In genomic region chr12:98424726-98425401, GRCh38 we compare ENCODE assay signal across 8 cellular contexts.
DNase-seq lines count a peak whose midpoint lies in the region; ATAC-seq and TF ChIP-seq lines count a peak whose summit lies in the region.

No MANE protein-coding gene starts in this region.

- peaks cover 2% of the 10 kb centered on the region for H3K9me3 Mint-ChIP-seq in neural progenitor cell

- TF ChIP-seq POLR2A in transverse colon (IDR thresholded peaks at IDR 0.05), result no peak

- H3K4me2 ChIP-seq in fibroblast of lung (ENCODE audit: extremely low read depth, insufficient read depth, low read length), result no peak overlapping the region
- H3K4me2 ChIP-seq in neural progenitor cell, result no peak overlapping the region

- H3K79me2 ChIP-seq in fibroblast of lung (ENCODE audit: control insufficient read depth, insufficient read depth, low read length) (no peaks in the 10 kb centered on the region), neural progenitor cell (ENCODE audit: low read depth) (no peaks in the 10 kb centered on the region)

- in situ Hi-C loops in transverse colon (cut with MboI; ENCODE audit: low pct_ligation_motif_present in 1 of 4, low pct_unique_long_range_greater_than_20kb in 1 of 4, low sequenced_read_pairs in 3 of 4), result loop anchor here in 1 of 4 donors (10.0 kb wide), 1 partner anchor 90 kb away; the partner anchor contains the start of gene TMPO

- no peaks in the 10 kb centered on the region for H3K36me3 ChIP-seq in NT2/D1 (ENCODE audit: insufficient read depth, insufficient read length, low read length)
- H3K36me3 ChIP-seq in fibroblast of lung (ENCODE audit: control insufficient read depth, insufficient read depth, low read length), result no peaks in the 10 kb centered on the region
- H3K36me3 ChIP-seq in neural progenitor cell, result no peaks in the 10 kb centered on the region
- no peaks in the 10 kb centered on the region for H3K36me3 ChIP-seq in transverse colon

- intact Hi-C loops in transverse colon (cut with DNase I; ENCODE audit: low total_unique reads), result loop anchor here (5.0 kb wide), 1 partner anchor 92 kb away; the partner anchor contains the start of gene TMPO

- H3K27me3 ChIP-seq in NT2/D1 (ENCODE audit: insufficient read depth, insufficient read length) (peaks cover 3% of the 10 kb centered on the region), fibroblast of lung (ENCODE audit: control insufficient read depth, insufficient read depth, low read length) (no peaks in the 10 kb centered on the region), neural progenitor cell (no peaks in the 10 kb centered on the region), transverse colon (no peaks in the 10 kb centered on the region)

- peak; percentile 69 for DNase-seq in DMS114 treated with DMSO at 0.1 percent for 48 hours (lab: John Stamatoyannopoulos, UW; ENCODE audit: unreplicated experiment)
- peak; percentile 85 for DNase-seq in HT-29 (ENCODE audit: low spot score)
- DNase-seq in NT2/D1 (ENCODE audit: low read depth, low spot score), result peak; percentile 49
- peak; percentile 57 for DNase-seq in activated T-cell treated with anti-CD3 and anti-CD28 coated beads, Interleukin-2, amount 50 U/mL, for 1 hour
- peak; percentile 68 to 87 for DNase-seq in fibroblast of lung (ENCODE audit: low read depth in 2 of 2)
- peak; percentile 74 for DNase-seq in neural progenitor cell (ENCODE audit: low spot score)
- peak; percentile 71 for DNase-seq in transverse colon

- peaks cover 4% of the 10 kb centered on the region for H3K4me1 Mint-ChIP-seq in neural progenitor cell

- no peak overlapping the region for H3K4me3 Mint-ChIP-seq in neural progenitor cell

- H2AFZ ChIP-seq in fibroblast of lung (ENCODE audit: low read length) (no peak overlapping the region), neural progenitor cell (replicated peaks) (no peak overlapping the region)

- H3K4me1 ChIP-seq in NT2/D1 (ENCODE audit: insufficient read depth, insufficient read length) (peaks cover 4% of the 10 kb centered on the region), fibroblast of lung (ENCODE audit: control insufficient read depth, extremely low read depth, insufficient read depth, low read length) (no peaks in the 10 kb centered on the region), neural progenitor cell (no peaks in the 10 kb centered on the region), transverse colon (peaks cover 0 to 10% (median 2%) of the 10 kb centered on the region in 4 donors)

- TF ChIP-seq CTCF in fibroblast of lung (conservative IDR thresholded peaks at IDR 0.05 in 1 of 2, IDR thresholded peaks at IDR 0.05 in 1 of 2; ENCODE audit: low read depth in 1 of 2, low read length in 2 of 2), result peak; percentile 65 to 73
- TF ChIP-seq CTCF in neural progenitor cell (IDR thresholded peaks at IDR 0.05), result peak; percentile 78
- TF ChIP-seq CTCF in transverse colon (IDR thresholded peaks at IDR 0.05), result peak; percentile 53 to 72 (median 64)

- ATAC-seq in GM21390 (IDR thresholded peaks at IDR 0.05; ENCODE audit: unreplicated experiment), result peak; percentile 89

- H3K9ac ChIP-seq in NT2/D1 (ENCODE audit: insufficient read length, low read depth), result no peak overlapping the region
- H3K9ac ChIP-seq in fibroblast of lung (ENCODE audit: insufficient read depth, low read length), result no peak overlapping the region
- H3K9ac ChIP-seq in neural progenitor cell, result no peak overlapping the region

- H3K36me3 Mint-ChIP-seq in neural progenitor cell, result no peaks in the 10 kb centered on the region

- H3K27ac Mint-ChIP-seq in neural progenitor cell, result no peak overlapping the region

- peaks cover 7% of the 10 kb centered on the region for H3K27me3 Mint-ChIP-seq in neural progenitor cell (ENCODE audit: insufficient read depth, low read depth)

- no peak overlapping the region for H3K27ac ChIP-seq in fibroblast of lung (ENCODE audit: insufficient read depth, low read length)
- H3K27ac ChIP-seq in neural progenitor cell, result no peak overlapping the region
- no peak overlapping the region for H3K27ac ChIP-seq in transverse colon

- no peak for TF ChIP-seq EP300 in transverse colon (IDR thresholded peaks at IDR 0.05; ENCODE audit: low read depth)

- no peaks in the 10 kb centered on the region for H4K20me1 ChIP-seq in fibroblast of lung (ENCODE audit: control insufficient read depth, extremely low read depth, insufficient read depth, low read length)
- H4K20me1 ChIP-seq in neural progenitor cell (ENCODE audit: low read depth), result no peaks in the 10 kb centered on the region

- H3F3A ChIP-seq in neural progenitor cell (ENCODE audit: low read depth), result no peaks in the 10 kb centered on the region

- H3K4me3 ChIP-seq in NT2/D1 (ENCODE audit: insufficient read length, low read depth) (no peak overlapping the region), fibroblast of lung (replicated peaks in 1 of 4; ENCODE audit: control extremely low read depth in 1 of 4, insufficient read depth in 1 of 4, low read depth in 3 of 4, low read length in 4 of 4) (no peak overlapping the region), neural progenitor cell (no peak overlapping the region), transverse colon (no peak overlapping the region)

- no peaks in the 10 kb centered on the region for H3K9me3 ChIP-seq in NT2/D1 (ENCODE audit: insufficient read depth, low read length)
- no peaks in the 10 kb centered on the region for H3K9me3 ChIP-seq in fibroblast of lung (ENCODE audit: control insufficient read depth, insufficient read depth, low read depth, low read length)
- no peaks in the 10 kb centered on the region for H3K9me3 ChIP-seq in neural progenitor cell (ENCODE audit: low read depth)
- H3K9me3 ChIP-seq in transverse colon, result no peaks in the 10 kb centered on the region

- 17 to 18% methylated on average over 1 to 9 of the region's 9 CpGs for WGBS in transverse colon (ENCODE audit: low coverage in 1 of 2), 2 donors
